Comparison of ENCODE assay signal across 10 cellular contexts in genomic region chr7:37065779-37066271, GRCh38.
A peak's percentile ranks its signal among the peaks of the same experiment; 100 is the strongest.
DNase-seq lines count a peak whose midpoint lies in the region; ATAC-seq and TF ChIP-seq lines count a peak whose summit lies in the region.
"Had no signal": no experiment of that assay in that cellular context is flagged by ENCODE, and none has a peak within 500 bp of the region (broad histone marks: within the 10 kb centered on the region; RNA-seq: fewer than 3 reads in every experiment).

No MANE protein-coding gene starts in this region.

- no TSS peak for BruUV-seq in Calu3 (replicated peaks; lab: Mats Ljungman, UMichigan)

- CTCF ChIA-PET in Calu3 (lab: Charles Lee) = interaction anchor here (0.7 kb wide), 1 partner anchor 58 kb away, joined by 3 read pairs; no protein-coding TSS in a partner anchor

- H3K27ac Mint-ChIP-seq in activated T-helper 2 cell treated with anti-CD3 and anti-CD28 coated beads, Interferon-gamma antibody, Interleukin-2, Interleukin-4, amounts not matched to agents 10 μg/mL and 5 μg/mL and 100 μg/mL, durations not matched to agents 14 hours and 24 hours and 36 hours = peak overlapping the region; percentile 86
- no peak overlapping the region for H3K27ac Mint-ChIP-seq in Calu3 (ENCODE audit: unreplicated experiment)

- peak; percentile 73 for ATAC-seq in GM18868 (IDR thresholded peaks at IDR 0.05; ENCODE audit: unreplicated experiment)
- ATAC-seq in HG02884 (IDR thresholded peaks at IDR 0.05; ENCODE audit: unreplicated experiment) = peak; percentile 59
- no peak for ATAC-seq in GM18520 (IDR thresholded peaks at IDR 0.05; ENCODE audit: unreplicated experiment)
- no peak for ATAC-seq in HG03196 (IDR thresholded peaks at IDR 0.05; ENCODE audit: unreplicated experiment)
- ATAC-seq in GM21528 (IDR thresholded peaks at IDR 0.05; ENCODE audit: low FRiP score, unreplicated experiment) = no peak
- ATAC-seq: HepG2 had no signal

- H3K27me3 Mint-ChIP-seq in activated T-helper 2 cell treated with anti-CD3 and anti-CD28 coated beads, Interferon-gamma antibody, Interleukin-2, Interleukin-4, amounts not matched to agents 10 μg/mL and 5 μg/mL and 100 μg/mL, durations not matched to agents 14 hours and 24 hours and 36 hours (ENCODE audit: low read depth) = no peaks in the 10 kb centered on the region
- H3K27me3 Mint-ChIP-seq in Calu3 (ENCODE audit: unreplicated experiment) = no peaks in the 10 kb centered on the region

- H3K36me3 Mint-ChIP-seq in activated T-helper 2 cell treated with anti-CD3 and anti-CD28 coated beads, Interferon-gamma antibody, Interleukin-2, Interleukin-4, amounts not matched to agents 10 μg/mL and 5 μg/mL and 100 μg/mL, durations not matched to agents 14 hours and 24 hours and 36 hours (ENCODE audit: low read depth) = peaks cover 34% of the 10 kb centered on the region
- no peaks in the 10 kb centered on the region for H3K36me3 Mint-ChIP-seq in Calu3 (ENCODE audit: insufficient read depth, unreplicated experiment)

- TF ChIP-seq CTCF in Calu3 (IDR thresholded peaks at IDR 0.05; ENCODE audit: unreplicated experiment) = no peak

- intact Hi-C loops in activated T-helper 2 cell treated with anti-CD3 and anti-CD28 coated beads, Interferon-gamma antibody, Interleukin-2, Interleukin-4, amounts not matched to agents 10 μg/mL and 5 μg/mL and 100 μg/mL, durations not matched to agents 14 hours and 24 hours and 36 hours (cut with micrococcal nuclease) = loop anchor here (2.0 to 10.0 kb wide), 5 partner anchors 33 to 384 kb away; no protein-coding TSS in a partner anchor
- intact Hi-C loops in Calu3 (cut with micrococcal nuclease; ENCODE audit: unreplicated experiment) = no loop called here

- H3K9me3 Mint-ChIP-seq in activated T-helper 2 cell treated with anti-CD3 and anti-CD28 coated beads, Interferon-gamma antibody, Interleukin-2, Interleukin-4, amounts not matched to agents 10 μg/mL and 5 μg/mL and 100 μg/mL, durations not matched to agents 14 hours and 24 hours and 36 hours = no peaks in the 10 kb centered on the region
- H3K9me3 Mint-ChIP-seq in Calu3 (ENCODE audit: low read depth, unreplicated experiment) = peaks cover 5% of the 10 kb centered on the region

- DNase-seq in activated T-helper 2 cell treated with anti-CD3 and anti-CD28 coated beads, Interferon-gamma antibody, Interleukin-2, Interleukin-4, amounts not matched to agents 10 μg/mL and 5 μg/mL and 100 μg/mL, durations not matched to agents 14 hours and 24 hours and 36 hours (ENCODE audit: low spot score) = no peak
- DNase-seq in renal cortical epithelial cell (ENCODE audit: low read depth) (peak; percentile 3), Calu3 (no peak)
- DNase-seq: SHP77 treated with DMSO at 0.1 percent for 48 hours had no signal

- H3K4me1 Mint-ChIP-seq in activated T-helper 2 cell treated with anti-CD3 and anti-CD28 coated beads, Interferon-gamma antibody, Interleukin-2, Interleukin-4, amounts not matched to agents 10 μg/mL and 5 μg/mL and 100 μg/mL, durations not matched to agents 14 hours and 24 hours and 36 hours (ENCODE audit: low read depth) = peaks cover 50% of the 10 kb centered on the region
- peaks cover 10% of the 10 kb centered on the region for H3K4me1 Mint-ChIP-seq in Calu3 (ENCODE audit: low read depth, unreplicated experiment)

- H3K4me3 Mint-ChIP-seq in activated T-helper 2 cell treated with anti-CD3 and anti-CD28 coated beads, Interferon-gamma antibody, Interleukin-2, Interleukin-4, amounts not matched to agents 10 μg/mL and 5 μg/mL and 100 μg/mL, durations not matched to agents 14 hours and 24 hours and 36 hours (ENCODE audit: low read depth) = no peak overlapping the region
- H3K4me3 Mint-ChIP-seq in Calu3 (ENCODE audit: low read depth, unreplicated experiment) = no peak overlapping the region

Comparison
In these comparisons a context has a peak if more than half of its experiments do, and no peak if none do; other contexts are left out.
1. ATAC-seq: peak in GM18868 (single experiment) and HG02884 (single experiment); none in GM18520 (single experiment), HG03196 (single experiment) and GM21528 (single experiment).